8 cellular contexts compared by ENCODE assay signal in the genomic region with DNA sequence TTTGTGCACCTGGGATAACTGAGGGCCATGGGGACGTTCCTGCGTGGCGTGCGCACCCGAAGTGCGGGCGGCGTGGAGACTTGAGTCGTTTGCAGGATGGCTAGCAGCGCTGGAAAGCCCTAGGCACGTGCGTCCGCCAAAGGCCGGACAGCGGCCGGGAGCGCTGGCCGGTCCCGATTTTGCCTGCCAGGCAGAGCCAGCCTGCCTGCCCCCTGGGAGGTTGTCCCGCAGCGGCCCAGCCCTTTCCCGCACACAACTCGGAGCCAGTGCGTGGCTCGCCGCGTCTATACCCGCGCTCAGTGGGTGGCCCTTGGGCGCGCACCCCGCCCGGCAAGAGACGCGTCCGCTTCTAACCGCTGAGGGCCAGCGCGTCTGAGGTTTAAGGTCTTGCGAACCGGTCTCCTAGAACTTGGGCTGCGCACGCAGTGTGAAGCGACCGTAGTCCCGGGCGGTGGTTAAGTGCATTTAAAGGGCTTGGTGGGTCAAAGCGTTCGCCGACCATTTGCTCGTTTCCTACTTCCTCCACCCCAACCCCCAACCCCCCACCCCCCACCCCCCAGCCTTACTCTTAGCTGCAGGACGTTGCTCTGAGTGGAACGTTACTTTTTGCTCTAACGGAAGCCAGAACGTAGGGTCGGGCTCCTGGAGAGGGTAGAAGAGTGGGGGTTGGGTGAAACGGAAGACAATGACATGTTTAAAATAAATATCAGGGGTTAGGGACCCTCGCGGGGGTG. TPM values are rescaled to one million over a fixed set of nuclear protein-coding genes. Genes with fewer than 3 reads are reported as not detected.
DNase-seq lines count a peak whose midpoint lies in the region; ATAC-seq and TF ChIP-seq lines count a peak whose summit lies in the region.

No MANE protein-coding gene starts in this region.

- H3K4me3 Mint-ChIP-seq in brain: peak overlapping the region; percentile 84 to 95 (median 93)

- H3K4me3 ChIP-seq in HUES6 (ENCODE audit: low read depth, low read length) (peak overlapping the region; percentile 77), RWPE2 (ENCODE audit: severe bottlenecking) (peak overlapping the region; percentile 71)

- H3K9ac ChIP-seq in HUES6 (ENCODE audit: low read length): peak overlapping the region; percentile 99

- H3K36me3 ChIP-seq in HUES6 (ENCODE audit: control insufficient read depth, insufficient read depth, low read length) (peaks cover 25% of the 10 kb centered on the region), RWPE2 (ENCODE audit: low read depth) (peaks cover 36% of the 10 kb centered on the region)

- ATAC-seq in GM21515 (IDR thresholded peaks at IDR 0.05; ENCODE audit: unreplicated experiment): peak; percentile 33
- ATAC-seq in RWPE2 (ENCODE audit: low read depth): peak; percentile 73

- peaks cover 18% of the 10 kb centered on the region for H3K27me3 Mint-ChIP-seq in brain

- H3K27me3 ChIP-seq in HUES6 (ENCODE audit: control insufficient read depth, insufficient read depth, low read length) (no peaks in the 10 kb centered on the region), RWPE2 (ENCODE audit: insufficient read depth, poor library complexity, severe bottlenecking) (no peaks in the 10 kb centered on the region)

- H3K4me1 ChIP-seq in HUES6 (ENCODE audit: control insufficient read depth, insufficient read depth, low read length) (peaks cover 31% of the 10 kb centered on the region), RWPE2 (ENCODE audit: insufficient read depth, poor library complexity, severe bottlenecking) (peaks cover 14% of the 10 kb centered on the region)

- TF ChIP-seq CTCF in RWPE2 (IDR thresholded peaks at IDR 0.05; ENCODE audit: poor library complexity, severe bottlenecking) (no peak), brain (conservative IDR thresholded peaks at IDR 0.05) (no peak)

- DNase-seq in ELR (ENCODE audit: low read depth) (peak; percentile 82), RWPE2 (ENCODE audit: low spot score) (peak; percentile 69), islet precursor cell (peak; percentile 83), activated gamma-delta T cell treated with Interleukin-2 at 50 U/mL for 16 hours (no peak)
- DNase-seq in stimulated activated CD4-positive, alpha-beta T cell treated with anti-CD3 and anti-CD28 coated beads, Interleukin-2, amount 100 ng/mL, for 24 hours: peak; percentile 31 to 48

- H3K36me3 Mint-ChIP-seq in brain: no peaks in the 10 kb centered on the region

- H3K9me3 ChIP-seq in HUES6 (ENCODE audit: control insufficient read depth, insufficient read depth, low read depth, low read length) (0 out of 2 replicates have a peak, but pooled peaks cover 5% of the 10 kb centered on the region), RWPE2 (ENCODE audit: severe bottlenecking) (no peaks in the 10 kb centered on the region)

- H3K27ac Mint-ChIP-seq in brain: peak overlapping the region; percentile 72 to 89 (median 84)

- H3K9me3 Mint-ChIP-seq in brain: peaks cover 0 to 4% (median 0%) of the 10 kb centered on the region in 5 experiments

- H3K4me1 Mint-ChIP-seq in brain: peaks cover 61% of the 10 kb centered on the region

- peak overlapping the region; percentile 98 for H3K27ac ChIP-seq in HUES6 (ENCODE audit: low read depth, low read length)
- peak overlapping the region; percentile 69 for H3K27ac ChIP-seq in RWPE2 (ENCODE audit: poor library complexity, severe bottlenecking)

RNA-seq across cellular contexts. Expression of gene CDCA7, which starts 0.6 kb away (rescaled TPM):
- polyA plus RNA-seq in brain (ENCODE audit: insufficient read depth, low read depth, low replicate concordance): 25.0 TPM
